9 cellular contexts compared by ENCODE assay signal in genomic region chr4:150078041-150078995, GRCh38. TPM values are rescaled to one million over a fixed set of nuclear protein-coding genes. Genes with fewer than 3 reads are reported as not detected.
DNase-seq lines count a peak whose midpoint lies in the region; ATAC-seq, FAIRE-seq and TF ChIP-seq lines count a peak whose summit lies in the region.
"Had no signal": no experiment of that assay in that cellular context is flagged by ENCODE, and none has a peak within 500 bp of the region (broad histone marks: within the 10 kb centered on the region; RNA-seq: fewer than 3 reads in every experiment).

TSS of gene DCLK2 (plus strand) at chr4:150078445. CDS start at chr4:150079028, 583 bp downstream.

- H3K4me2 ChIP-seq in K562 (ENCODE audit: insufficient read depth, low read length) = no peak within 1 kb of the TSS

- H3K9me1 ChIP-seq in K562 (ENCODE audit: control insufficient read depth, insufficient read depth, low read length) = no peaks in the 10 kb centered on the region

- CTCF ChIA-PET in K562 (lab: Yijun Ruan, JAX; ENCODE audit: low intra/inter-chr PET ratio) = no interaction called here

- ATAC-seq in HG03354 (IDR thresholded peaks at IDR 0.05; ENCODE audit: poor library complexity, severe bottlenecking, unreplicated experiment) = peak; percentile 32
- peak; percentile 58 for ATAC-seq in K562
- ATAC-seq in GM21723 (IDR thresholded peaks at IDR 0.05; ENCODE audit: unreplicated experiment) = no peak
- no peak for ATAC-seq in GM21717 (IDR thresholded peaks at IDR 0.05; ENCODE audit: unreplicated experiment)

- intact Hi-C loops in K562 (cut with micrococcal nuclease) (no loop called here), posterior vena cava (cut with DNase I) (loop anchor here in 1 of 2 donors (5.0 to 10.0 kb wide), 2 partner anchors 71 to 136 kb away; no protein-coding TSS in a partner anchor)

- no peak for TF ChIP-seq EP300 in K562 (IDR thresholded peaks at IDR 0.05; ENCODE audit: low read length)

- 12% methylated on average over 48 of the region's 119 CpGs for WGBS in K562 (ENCODE audit: insufficient coverage, low coverage, missing lambda C conversion rate)

- no peaks in the 10 kb centered on the region for H3K9me3 ChIP-seq in K562 (replicated peaks; ENCODE audit: control insufficient read depth, insufficient read depth, low read depth, low read length)

- no peak for TF ChIP-seq RAD21 in K562 (CRISPR knock-in tag; conservative IDR thresholded peaks at IDR 0.05 in 1 of 2, IDR thresholded peaks at IDR 0.05 in 1 of 2)

- peak; percentile 79 for DNase-seq in ELR (ENCODE audit: low read depth)
- DNase-seq in NCI-H774 (lab: John Stamatoyannopoulos, UW) = peak; percentile 48
- peak; percentile 15 to 22 (median 20) for DNase-seq in K562 (ENCODE audit: extremely low read depth in 1 of 4, low spot score in 3 of 4)
- peak; percentile 89 for DNase-seq in hepatic stellate cell (ENCODE audit: low spot score)
- DNase-seq in posterior vena cava (ENCODE audit: low spot score) = peak; percentile 92

- no peak within 1 kb of the TSS for H3K9ac ChIP-seq in K562 (ENCODE audit: insufficient read depth in 1 of 2, low read depth in 2 of 2, low read length in 2 of 2)

- FAIRE-seq in K562 (lab: Jason Lieb, UNC) = no peak

- no peak within 1 kb of the TSS for H3K27ac ChIP-seq in K562 (ENCODE audit: extremely low read depth, low read depth, low read length)

- in situ Hi-C loops in K562 (cut with MboI) = no loop called here

- TF ChIP-seq CTCF in K562 (IDR thresholded peaks at IDR 0.05 in 2 of 3, conservative IDR thresholded peaks at IDR 0.05 in 1 of 3; ENCODE audit: insufficient read depth in 2 of 3, low read depth in 1 of 3, low read length in 3 of 3) = no peak

- no peaks in the 10 kb centered on the region for H3K79me2 ChIP-seq in K562 (ENCODE audit: control insufficient read depth, insufficient read depth, low read length)

- peaks cover 0 to 15% of the 10 kb centered on the region in 2 experiments; a peak in 2 of 5 replicates for H3K4me1 ChIP-seq in K562 (replicated peaks in 1 of 2; ENCODE audit: control insufficient read depth in 2 of 2, insufficient read depth in 2 of 2, low read length in 2 of 2)

- no peak within 1 kb of the TSS for H2AFZ ChIP-seq in K562 (ENCODE audit: low read depth, low read length)

- POLR2A ChIA-PET in K562 (lab: Yijun Ruan, JAX) = no interaction called here

- H3K4me3 ChIP-seq in K562 = no peak within 1 kb of the TSS

- H3K27me3 ChIP-seq in K562 (ENCODE audit: control insufficient read depth in 2 of 2, insufficient read depth in 2 of 2, low read length in 2 of 2) = peaks cover 2 to 23% of the 10 kb centered on the region in 2 experiments; a peak in 2 of 5 replicates

- no TSS peak for BruUV-seq in K562 (replicated peaks; lab: Mats Ljungman, UMichigan)

- TF ChIP-seq POLR2A in K562 (conservative IDR thresholded peaks at IDR 0.05) = no peak

- no peaks in the 10 kb centered on the region for H3K36me3 ChIP-seq in K562 (ENCODE audit: control insufficient read depth, insufficient read depth, low read length)

- no peaks in the 10 kb centered on the region for H4K20me1 ChIP-seq in K562 (replicated peaks; ENCODE audit: control insufficient read depth, insufficient read depth, low read length)

TF ChIP-seq in K562, 482 proteins besides CTCF, POLR2A, EP300 and RAD21:
- TF ChIP-seq EGR1 (conservative IDR thresholded peaks at IDR 0.05) = peak; percentile 19; the same call in 1 of the 2 replicates
- TF ChIP-seq, protein P1, sequence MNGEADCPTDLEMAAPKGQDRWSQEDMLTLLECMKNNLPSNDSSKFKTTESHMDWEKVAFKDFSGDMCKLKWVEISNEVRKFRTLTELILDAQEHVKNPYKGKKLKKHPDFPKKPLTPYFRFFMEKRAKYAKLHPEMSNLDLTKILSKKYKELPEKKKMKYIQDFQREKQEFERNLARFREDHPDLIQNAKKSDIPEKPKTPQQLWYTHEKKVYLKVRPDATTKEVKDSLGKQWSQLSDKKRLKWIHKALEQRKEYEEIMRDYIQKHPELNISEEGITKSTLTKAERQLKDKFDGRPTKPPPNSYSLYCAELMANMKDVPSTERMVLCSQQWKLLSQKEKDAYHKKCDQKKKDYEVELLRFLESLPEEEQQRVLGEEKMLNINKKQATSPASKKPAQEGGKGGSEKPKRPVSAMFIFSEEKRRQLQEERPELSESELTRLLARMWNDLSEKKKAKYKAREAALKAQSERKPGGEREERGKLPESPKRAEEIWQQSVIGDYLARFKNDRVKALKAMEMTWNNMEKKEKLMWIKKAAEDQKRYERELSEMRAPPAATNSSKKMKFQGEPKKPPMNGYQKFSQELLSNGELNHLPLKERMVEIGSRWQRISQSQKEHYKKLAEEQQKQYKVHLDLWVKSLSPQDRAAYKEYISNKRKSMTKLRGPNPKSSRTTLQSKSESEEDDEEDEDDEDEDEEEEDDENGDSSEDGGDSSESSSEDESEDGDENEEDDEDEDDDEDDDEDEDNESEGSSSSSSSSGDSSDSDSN (IDR thresholded peaks at IDR 0.05; ENCODE audit: borderline replicate concordance in 1 of 2, low read depth in 2 of 2, low read length in 2 of 2) = 0 out of 4 replicates have a peak, but pooled peaks of 1 of the 2 experiments have one; percentile 35
- TF ChIP-seq ATF6 (CRISPR knock-in tag; IDR thresholded peaks at IDR 0.05) = no peak

RNA-seq across cellular contexts. Expression of gene DCLK2, which starts in this region (rescaled TPM):
- total RNA-seq in K562 (2011; cell fraction: chromatin; rRNA removed; ENCODE audit: low replicate concordance) = not detected in 2 replicates
- not detected in 2 replicates for total RNA-seq in K562 (2011; cell fraction: nucleolus; rRNA removed)
- not detected in 2 replicates for total RNA-seq in K562 (2011; cell fraction: nucleoplasm; rRNA removed)
- total RNA-seq in K562 (2014; rRNA removed) (not detected in 2 replicates), K562 (2014; rRNA removed; fragmentation: Illumina TruSeq; extraction: Trizol) (not detected in 2 replicates), K562 (2015; rRNA removed; fragmentation: Illumina TruSeq; extraction: Trizol) (not detected in 2 replicates), K562 (2021) (0.07 TPM in 1 of 2 replicates, not detected in the other), posterior vena cava (10 to 100 TPM in 1 of 2 donors, 1 to 10 TPM in 1; 5.6 to 11.1 TPM)
- polyA plus RNA-seq in K562 (2011; rRNA removed) (not detected in 2 replicates), K562 (2014; fragmentation: Illumina TruSeq; extraction: Trizol) (not detected in 2 replicates), K562 (2014; fragmentation: Nextera tagmentation; extraction: Ambion mirVana) (not detected), K562 (2014; rRNA removed) (not detected in 2 replicates)
- polyA plus RNA-seq in K562 (2011; cell fraction: cytosol; rRNA removed) = not detected in 2 replicates
- not detected in 2 replicates for polyA plus RNA-seq in K562 (2011; cell fraction: nucleus; rRNA removed)
- polyA plus RNA-seq in K562 (2012) = 0.01 TPM in 1 of 2 replicates, not detected in the other
- not detected in 2 replicates for polyA minus RNA-seq in K562 (2011; rRNA and poly(A)+ RNA removed)
- not detected in 2 replicates for polyA minus RNA-seq in K562 (2011; cell fraction: cytosol; rRNA and poly(A)+ RNA removed)
- polyA minus RNA-seq in K562 (2011; cell fraction: nucleus; rRNA and poly(A)+ RNA removed) = not detected in 2 replicates
- total RNA-seq: activated naive CD4-positive, alpha-beta T cell treated with anti-CD3 and anti-CD28 coated beads, Interleukin-2, amount 50 U/mL, for 72 hours had no signal

Comparison
In these comparisons a context has a peak if more than half of its experiments do, and no peak if none do; other contexts are left out.
1. RNA of gene DCLK2 (total RNA-seq): 5.6 to 11.1 TPM in posterior vena cava; 0.07 TPM in K562; every median in the first group is over 4 times any median in the second.
2. Peak in DNase-seq and ATAC-seq in K562; RNA of the gene not detected or under 1 TPM.
3. DNase-seq: peak in every context shown above with its lines; median percentile 92 in posterior vena cava; 89 in hepatic stellate cell; 79 in ELR; 48 in NCI-H774; 20 in K562.